Comparison of ENCODE assay signal across 8 cellular contexts in the genomic region with DNA sequence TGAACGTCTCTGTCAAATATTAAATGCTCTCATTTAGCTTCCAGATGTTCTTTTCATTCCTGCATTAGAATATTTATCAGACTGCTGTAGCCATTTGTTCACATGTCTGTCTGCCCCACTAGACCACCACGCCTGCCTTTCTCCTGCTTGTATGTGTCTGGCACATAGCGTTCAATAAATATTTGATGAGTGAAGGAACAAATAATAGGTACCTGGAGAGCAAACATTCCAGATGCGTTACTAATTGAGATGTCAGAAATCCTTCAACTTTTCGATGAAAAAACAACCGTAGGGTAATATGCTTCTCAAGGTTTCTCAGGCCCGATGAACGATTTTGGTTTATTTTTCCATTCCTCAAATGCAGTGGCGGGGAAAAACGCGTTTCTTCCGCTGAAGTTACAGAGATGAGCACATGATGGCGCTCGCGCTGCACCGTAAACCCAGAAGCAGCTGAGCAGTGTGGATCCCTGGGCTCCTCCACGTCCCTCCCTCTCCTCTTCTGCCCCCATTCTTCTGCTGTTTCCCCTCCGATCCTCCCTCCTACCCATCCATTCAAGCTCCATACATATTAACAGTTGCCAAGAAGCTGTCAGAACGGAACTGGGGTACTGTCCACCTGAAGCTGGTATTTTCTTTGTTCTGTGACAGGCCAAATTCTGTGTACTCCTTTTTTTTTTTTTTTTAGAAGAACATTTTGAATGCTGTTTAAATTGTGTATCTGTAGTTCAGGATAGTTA.
DNase-seq lines count a peak whose midpoint lies in the region; ATAC-seq lines count a peak whose summit lies in the region.

No MANE protein-coding gene starts in this region.

- H3K4me1 ChIP-seq in right cardiac atrium (ENCODE audit: control insufficient read depth, insufficient read depth, low read length), result no peaks in the 10 kb centered on the region

- H3K27ac ChIP-seq in right cardiac atrium (ENCODE audit: low read length), result no peak overlapping the region

- WGBS in right cardiac atrium, result 11% methylated on average over 19 of the region's 19 CpGs

- ATAC-seq in right cardiac atrium (peak; percentile 92 to 96), GM21381 (IDR thresholded peaks at IDR 0.05; ENCODE audit: unreplicated experiment) (no peak)

- DNase-seq in COR-L47 (lab: John Stamatoyannopoulos, UW) (peak; percentile 78), H4 (ENCODE audit: low spot score) (peak; percentile 62), NCI-H2171 treated with DMSO at 0.1 percent for 48 hours (lab: John Stamatoyannopoulos, UW) (peak; percentile 75), amygdala (lab: John Stamatoyannopoulos, UW) (peak in 50 of 56 donors; percentile 2 to 80 (median 32)), right cardiac atrium (peak; percentile 59 to 85 (median 79)), renal cortical epithelial cell (ENCODE audit: low read depth) (peak; percentile 42), NCI-H187 treated with DMSO at 0.1 percent for 48 hours (lab: John Stamatoyannopoulos, UW) (no peak)

- no peaks in the 10 kb centered on the region for H3K27me3 ChIP-seq in right cardiac atrium (ENCODE audit: control insufficient read depth, insufficient read depth)

- intact Hi-C loops in right cardiac atrium (cut with DNase I), result no loop called here

- no peak overlapping the region for H3K4me3 ChIP-seq in right cardiac atrium (ENCODE audit: low read length)

- no peaks in the 10 kb centered on the region for H3K9me3 ChIP-seq in right cardiac atrium (ENCODE audit: control insufficient read depth, low read length)
